Comparison of ENCODE assay signal across 1 cellular context in the genomic region with DNA sequence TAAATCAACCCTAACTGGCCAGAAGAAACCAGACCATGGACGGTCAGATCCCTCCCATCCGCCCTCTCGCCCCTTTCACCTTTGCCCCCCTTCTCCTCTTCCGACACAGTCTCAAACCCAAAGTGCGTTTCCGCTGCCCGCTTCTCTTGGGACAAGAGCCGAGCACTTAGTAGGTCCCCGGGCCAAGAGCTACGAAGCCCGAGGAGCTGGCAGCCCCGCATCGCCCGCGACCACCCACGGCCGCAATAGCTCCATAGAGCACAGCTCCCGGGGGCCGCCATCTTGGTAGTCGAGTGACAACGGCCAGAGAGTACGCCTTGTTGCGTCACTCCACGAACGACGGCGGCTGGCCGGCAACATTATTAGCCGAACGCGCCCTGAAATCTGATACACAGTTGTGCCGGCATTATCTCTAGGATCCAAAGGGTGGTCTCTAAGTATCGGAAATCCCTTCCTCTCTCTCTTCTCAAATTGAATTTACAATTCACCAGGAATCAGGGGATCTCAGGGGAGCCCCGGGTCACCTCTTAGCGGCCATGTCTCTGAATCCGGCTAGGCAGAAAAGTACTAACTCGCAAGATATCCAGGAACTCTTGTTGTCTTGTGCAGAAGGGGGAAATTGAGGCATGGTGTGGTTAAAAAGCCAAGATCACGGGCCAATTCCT.
TF ChIP-seq lines count a peak whose summit lies in the region.

A gene with protein sequence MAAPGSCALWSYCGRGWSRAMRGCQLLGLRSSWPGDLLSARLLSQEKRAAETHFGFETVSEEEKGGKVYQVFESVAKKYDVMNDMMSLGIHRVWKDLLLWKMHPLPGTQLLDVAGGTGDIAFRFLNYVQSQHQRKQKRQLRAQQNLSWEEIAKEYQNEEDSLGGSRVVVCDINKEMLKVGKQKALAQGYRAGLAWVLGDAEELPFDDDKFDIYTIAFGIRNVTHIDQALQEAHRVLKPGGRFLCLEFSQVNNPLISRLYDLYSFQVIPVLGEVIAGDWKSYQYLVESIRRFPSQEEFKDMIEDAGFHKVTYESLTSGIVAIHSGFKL (minus strand): TSS at position 298 of the 665 bp plus-strand sequence. CDS start 17 bp downstream, at position 281.

TF ChIP-seq in HepG2, 621 proteins besides CTCF, POLR2A, EP300 and RAD21 (continued from another document and continues in another):
- TF ChIP-seq, protein P1, sequence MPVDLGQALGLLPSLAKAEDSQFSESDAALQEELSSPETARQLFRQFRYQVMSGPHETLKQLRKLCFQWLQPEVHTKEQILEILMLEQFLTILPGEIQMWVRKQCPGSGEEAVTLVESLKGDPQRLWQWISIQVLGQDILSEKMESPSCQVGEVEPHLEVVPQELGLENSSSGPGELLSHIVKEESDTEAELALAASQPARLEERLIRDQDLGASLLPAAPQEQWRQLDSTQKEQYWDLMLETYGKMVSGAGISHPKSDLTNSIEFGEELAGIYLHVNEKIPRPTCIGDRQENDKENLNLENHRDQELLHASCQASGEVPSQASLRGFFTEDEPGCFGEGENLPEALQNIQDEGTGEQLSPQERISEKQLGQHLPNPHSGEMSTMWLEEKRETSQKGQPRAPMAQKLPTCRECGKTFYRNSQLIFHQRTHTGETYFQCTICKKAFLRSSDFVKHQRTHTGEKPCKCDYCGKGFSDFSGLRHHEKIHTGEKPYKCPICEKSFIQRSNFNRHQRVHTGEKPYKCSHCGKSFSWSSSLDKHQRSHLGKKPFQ (CRISPR knock-in tag; IDR thresholded peaks at IDR 0.05; ENCODE audit: insufficient replicate concordance): no peak
- TF ChIP-seq, protein P2, sequence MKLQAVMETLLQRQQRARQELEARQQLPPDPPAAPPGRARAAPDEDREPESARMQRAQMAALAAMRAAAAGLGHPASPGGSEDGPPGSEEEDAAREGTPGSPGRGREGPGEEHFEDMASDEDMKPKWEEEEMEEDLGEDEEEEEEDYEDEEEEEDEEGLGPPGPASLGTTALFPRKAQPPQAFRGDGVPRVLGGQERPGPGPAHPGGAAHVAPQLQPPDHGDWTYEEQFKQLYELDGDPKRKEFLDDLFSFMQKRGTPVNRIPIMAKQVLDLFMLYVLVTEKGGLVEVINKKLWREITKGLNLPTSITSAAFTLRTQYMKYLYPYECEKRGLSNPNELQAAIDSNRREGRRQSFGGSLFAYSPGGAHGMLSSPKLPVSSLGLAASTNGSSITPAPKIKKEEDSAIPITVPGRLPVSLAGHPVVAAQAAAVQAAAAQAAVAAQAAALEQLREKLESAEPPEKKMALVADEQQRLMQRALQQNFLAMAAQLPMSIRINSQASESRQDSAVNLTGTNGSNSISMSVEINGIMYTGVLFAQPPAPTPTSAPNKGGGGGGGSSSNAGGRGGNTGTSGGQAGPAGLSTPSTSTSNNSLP (IDR thresholded peaks at IDR 0.05; ENCODE audit: low read depth, low read length): no peak
- TF ChIP-seq ZNF468 (CRISPR knock-in tag; IDR thresholded peaks at IDR 0.05) (no peak), ZNF121 (CRISPR knock-in tag; IDR thresholded peaks at IDR 0.05) (no peak), ZNF530 (CRISPR knock-in tag; IDR thresholded peaks at IDR 0.05; ENCODE audit: low read depth) (no peak), ZNF629 (CRISPR knock-in tag; conservative IDR thresholded peaks at IDR 0.05) (no peak), RAD51 (IDR thresholded peaks at IDR 0.05; ENCODE audit: borderline replicate concordance) (no peak), ZSCAN9 (CRISPR knock-in tag; IDR thresholded peaks at IDR 0.05; ENCODE audit: borderline replicate concordance) (no peak; the same call in 1 of the 2 replicates), ZNF598 (CRISPR knock-in tag; IDR thresholded peaks at IDR 0.05; ENCODE audit: borderline replicate concordance) (peak; percentile 80; the same call in 1 of the 2 replicates), EED (CRISPR knock-in tag; IDR thresholded peaks at IDR 0.05) (no peak), HOXD1 (CRISPR knock-in tag; IDR thresholded peaks at IDR 0.05) (peak; percentile 84; the same call in 1 of the 2 replicates), MZF1 (CRISPR knock-in tag; IDR thresholded peaks at IDR 0.05; ENCODE audit: borderline replicate concordance) (no peak), U2AF1 (optimal IDR thresholded peaks at IDR 0.05; ENCODE audit: low read depth, low read length) (no peak), RBM39 (IDR thresholded peaks at IDR 0.05; ENCODE audit: low read depth, low read length, poor library complexity, severe bottlenecking) (peak; percentile 57), HOXA3 (CRISPR knock-in tag; IDR thresholded peaks at IDR 0.05) (peak; percentile 98), NR2C2 (CRISPR knock-in tag; IDR thresholded peaks at IDR 0.05; ENCODE audit: borderline replicate concordance) (peak; percentile 92), ZNF296 (CRISPR knock-in tag; conservative IDR thresholded peaks at IDR 0.05) (peak; percentile 77; the same call in 1 of the 2 replicates), SRSF1 (optimal IDR thresholded peaks at IDR 0.05; ENCODE audit: low read depth, low read length) (peak; percentile 81), ZNF891 (CRISPR knock-in tag; IDR thresholded peaks at IDR 0.05) (0 out of 2 replicates have a peak, but pooled peaks have one; percentile 43), GLI4 (CRISPR knock-in tag; IDR thresholded peaks at IDR 0.05; ENCODE audit: borderline replicate concordance) (no peak), CREBL2 (CRISPR knock-in tag; IDR thresholded peaks at IDR 0.05; ENCODE audit: borderline replicate concordance) (no peak), ATAD3A (CRISPR knock-in tag; IDR thresholded peaks at IDR 0.05) (no peak), MAZ (IDR thresholded peaks at IDR 0.05; ENCODE audit: borderline replicate concordance, low read depth, low read length) (no peak), MAZ (CRISPR knock-in tag; IDR thresholded peaks at IDR 0.05; ENCODE audit: low read depth) (no peak), SRSF9 (IDR thresholded peaks at IDR 0.05; ENCODE audit: borderline replicate concordance, insufficient read depth, low read depth, low read length, poor library complexity, severe bottlenecking) (no peak), ZNF589 (CRISPR knock-in tag; conservative IDR thresholded peaks at IDR 0.05) (0 out of 2 replicates have a peak, but pooled peaks have one; percentile 59), SUZ12 (IDR thresholded peaks at IDR 0.05; ENCODE audit: low read depth, low read length) (no peak), RFX5 (IDR thresholded peaks at IDR 0.05; ENCODE audit: low read depth, low read length) (no peak), ZNF607 (CRISPR knock-in tag; IDR thresholded peaks at IDR 0.05; ENCODE audit: borderline replicate concordance) (peak; percentile 35; the same call in 1 of the 2 replicates), AGO1 (IDR thresholded peaks at IDR 0.05; ENCODE audit: low read depth, low read length, poor library complexity, severe bottlenecking) (no peak)
- TF ChIP-seq, protein P3, sequence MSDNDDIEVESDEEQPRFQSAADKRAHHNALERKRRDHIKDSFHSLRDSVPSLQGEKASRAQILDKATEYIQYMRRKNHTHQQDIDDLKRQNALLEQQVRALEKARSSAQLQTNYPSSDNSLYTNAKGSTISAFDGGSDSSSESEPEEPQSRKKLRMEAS (IDR thresholded peaks at IDR 0.05): peak; percentile 63; the same call in 1 of the 2 replicates
- TF ChIP-seq, protein P4, sequence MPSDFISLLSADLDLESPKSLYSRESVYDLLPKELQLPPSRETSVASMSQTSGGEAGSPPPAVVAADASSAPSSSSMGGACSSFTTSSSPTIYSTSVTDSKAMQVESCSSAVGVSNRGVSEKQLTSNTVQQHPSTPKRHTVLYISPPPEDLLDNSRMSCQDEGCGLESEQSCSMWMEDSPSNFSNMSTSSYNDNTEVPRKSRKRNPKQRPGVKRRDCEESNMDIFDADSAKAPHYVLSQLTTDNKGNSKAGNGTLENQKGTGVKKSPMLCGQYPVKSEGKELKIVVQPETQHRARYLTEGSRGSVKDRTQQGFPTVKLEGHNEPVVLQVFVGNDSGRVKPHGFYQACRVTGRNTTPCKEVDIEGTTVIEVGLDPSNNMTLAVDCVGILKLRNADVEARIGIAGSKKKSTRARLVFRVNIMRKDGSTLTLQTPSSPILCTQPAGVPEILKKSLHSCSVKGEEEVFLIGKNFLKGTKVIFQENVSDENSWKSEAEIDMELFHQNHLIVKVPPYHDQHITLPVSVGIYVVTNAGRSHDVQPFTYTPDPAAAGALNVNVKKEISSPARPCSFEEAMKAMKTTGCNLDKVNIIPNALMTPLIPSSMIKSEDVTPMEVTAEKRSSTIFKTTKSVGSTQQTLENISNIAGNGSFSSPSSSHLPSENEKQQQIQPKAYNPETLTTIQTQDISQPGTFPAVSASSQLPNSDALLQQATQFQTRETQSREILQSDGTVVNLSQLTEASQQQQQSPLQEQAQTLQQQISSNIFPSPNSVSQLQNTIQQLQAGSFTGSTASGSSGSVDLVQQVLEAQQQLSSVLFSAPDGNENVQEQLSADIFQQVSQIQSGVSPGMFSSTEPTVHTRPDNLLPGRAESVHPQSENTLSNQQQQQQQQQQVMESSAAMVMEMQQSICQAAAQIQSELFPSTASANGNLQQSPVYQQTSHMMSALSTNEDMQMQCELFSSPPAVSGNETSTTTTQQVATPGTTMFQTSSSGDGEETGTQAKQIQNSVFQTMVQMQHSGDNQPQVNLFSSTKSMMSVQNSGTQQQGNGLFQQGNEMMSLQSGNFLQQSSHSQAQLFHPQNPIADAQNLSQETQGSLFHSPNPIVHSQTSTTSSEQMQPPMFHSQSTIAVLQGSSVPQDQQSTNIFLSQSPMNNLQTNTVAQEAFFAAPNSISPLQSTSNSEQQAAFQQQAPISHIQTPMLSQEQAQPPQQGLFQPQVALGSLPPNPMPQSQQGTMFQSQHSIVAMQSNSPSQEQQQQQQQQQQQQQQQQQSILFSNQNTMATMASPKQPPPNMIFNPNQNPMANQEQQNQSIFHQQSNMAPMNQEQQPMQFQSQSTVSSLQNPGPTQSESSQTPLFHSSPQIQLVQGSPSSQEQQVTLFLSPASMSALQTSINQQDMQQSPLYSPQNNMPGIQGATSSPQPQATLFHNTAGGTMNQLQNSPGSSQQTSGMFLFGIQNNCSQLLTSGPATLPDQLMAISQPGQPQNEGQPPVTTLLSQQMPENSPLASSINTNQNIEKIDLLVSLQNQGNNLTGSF (CRISPR knock-in tag; IDR thresholded peaks at IDR 0.05): peak; percentile 78
- TF ChIP-seq, protein P5, sequence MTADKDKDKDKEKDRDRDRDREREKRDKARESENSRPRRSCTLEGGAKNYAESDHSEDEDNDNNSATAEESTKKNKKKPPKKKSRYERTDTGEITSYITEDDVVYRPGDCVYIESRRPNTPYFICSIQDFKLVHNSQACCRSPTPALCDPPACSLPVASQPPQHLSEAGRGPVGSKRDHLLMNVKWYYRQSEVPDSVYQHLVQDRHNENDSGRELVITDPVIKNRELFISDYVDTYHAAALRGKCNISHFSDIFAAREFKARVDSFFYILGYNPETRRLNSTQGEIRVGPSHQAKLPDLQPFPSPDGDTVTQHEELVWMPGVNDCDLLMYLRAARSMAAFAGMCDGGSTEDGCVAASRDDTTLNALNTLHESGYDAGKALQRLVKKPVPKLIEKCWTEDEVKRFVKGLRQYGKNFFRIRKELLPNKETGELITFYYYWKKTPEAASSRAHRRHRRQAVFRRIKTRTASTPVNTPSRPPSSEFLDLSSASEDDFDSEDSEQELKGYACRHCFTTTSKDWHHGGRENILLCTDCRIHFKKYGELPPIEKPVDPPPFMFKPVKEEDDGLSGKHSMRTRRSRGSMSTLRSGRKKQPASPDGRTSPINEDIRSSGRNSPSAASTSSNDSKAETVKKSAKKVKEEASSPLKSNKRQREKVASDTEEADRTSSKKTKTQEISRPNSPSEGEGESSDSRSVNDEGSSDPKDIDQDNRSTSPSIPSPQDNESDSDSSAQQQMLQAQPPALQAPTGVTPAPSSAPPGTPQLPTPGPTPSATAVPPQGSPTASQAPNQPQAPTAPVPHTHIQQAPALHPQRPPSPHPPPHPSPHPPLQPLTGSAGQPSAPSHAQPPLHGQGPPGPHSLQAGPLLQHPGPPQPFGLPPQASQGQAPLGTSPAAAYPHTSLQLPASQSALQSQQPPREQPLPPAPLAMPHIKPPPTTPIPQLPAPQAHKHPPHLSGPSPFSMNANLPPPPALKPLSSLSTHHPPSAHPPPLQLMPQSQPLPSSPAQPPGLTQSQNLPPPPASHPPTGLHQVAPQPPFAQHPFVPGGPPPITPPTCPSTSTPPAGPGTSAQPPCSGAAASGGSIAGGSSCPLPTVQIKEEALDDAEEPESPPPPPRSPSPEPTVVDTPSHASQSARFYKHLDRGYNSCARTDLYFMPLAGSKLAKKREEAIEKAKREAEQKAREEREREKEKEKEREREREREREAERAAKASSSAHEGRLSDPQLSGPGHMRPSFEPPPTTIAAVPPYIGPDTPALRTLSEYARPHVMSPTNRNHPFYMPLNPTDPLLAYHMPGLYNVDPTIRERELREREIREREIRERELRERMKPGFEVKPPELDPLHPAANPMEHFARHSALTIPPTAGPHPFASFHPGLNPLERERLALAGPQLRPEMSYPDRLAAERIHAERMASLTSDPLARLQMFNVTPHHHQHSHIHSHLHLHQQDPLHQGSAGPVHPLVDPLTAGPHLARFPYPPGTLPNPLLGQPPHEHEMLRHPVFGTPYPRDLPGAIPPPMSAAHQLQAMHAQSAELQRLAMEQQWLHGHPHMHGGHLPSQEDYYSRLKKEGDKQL (CRISPR knock-in tag; IDR thresholded peaks at IDR 0.05; ENCODE audit: low read depth): no peak; the same call in 1 of the 2 replicates
- TF ChIP-seq, protein P6, sequence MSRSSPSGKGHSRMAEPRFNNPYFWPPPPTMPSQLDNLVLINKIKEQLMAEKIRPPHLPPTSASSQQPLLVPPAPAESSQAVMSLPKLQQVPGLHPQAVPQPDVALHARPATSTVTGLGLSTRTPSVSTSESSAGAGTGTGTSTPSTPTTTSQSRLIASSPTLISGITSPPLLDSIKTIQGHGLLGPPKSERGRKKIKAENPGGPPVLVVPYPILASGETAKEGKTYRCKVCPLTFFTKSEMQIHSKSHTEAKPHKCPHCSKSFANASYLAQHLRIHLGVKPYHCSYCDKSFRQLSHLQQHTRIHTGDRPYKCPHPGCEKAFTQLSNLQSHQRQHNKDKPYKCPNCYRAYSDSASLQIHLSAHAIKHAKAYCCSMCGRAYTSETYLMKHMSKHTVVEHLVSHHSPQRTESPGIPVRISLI (CRISPR knock-in tag; IDR thresholded peaks at IDR 0.05; ENCODE audit: borderline replicate concordance): no peak; the same call in 1 of the 2 replicates
- TF ChIP-seq, protein P7, sequence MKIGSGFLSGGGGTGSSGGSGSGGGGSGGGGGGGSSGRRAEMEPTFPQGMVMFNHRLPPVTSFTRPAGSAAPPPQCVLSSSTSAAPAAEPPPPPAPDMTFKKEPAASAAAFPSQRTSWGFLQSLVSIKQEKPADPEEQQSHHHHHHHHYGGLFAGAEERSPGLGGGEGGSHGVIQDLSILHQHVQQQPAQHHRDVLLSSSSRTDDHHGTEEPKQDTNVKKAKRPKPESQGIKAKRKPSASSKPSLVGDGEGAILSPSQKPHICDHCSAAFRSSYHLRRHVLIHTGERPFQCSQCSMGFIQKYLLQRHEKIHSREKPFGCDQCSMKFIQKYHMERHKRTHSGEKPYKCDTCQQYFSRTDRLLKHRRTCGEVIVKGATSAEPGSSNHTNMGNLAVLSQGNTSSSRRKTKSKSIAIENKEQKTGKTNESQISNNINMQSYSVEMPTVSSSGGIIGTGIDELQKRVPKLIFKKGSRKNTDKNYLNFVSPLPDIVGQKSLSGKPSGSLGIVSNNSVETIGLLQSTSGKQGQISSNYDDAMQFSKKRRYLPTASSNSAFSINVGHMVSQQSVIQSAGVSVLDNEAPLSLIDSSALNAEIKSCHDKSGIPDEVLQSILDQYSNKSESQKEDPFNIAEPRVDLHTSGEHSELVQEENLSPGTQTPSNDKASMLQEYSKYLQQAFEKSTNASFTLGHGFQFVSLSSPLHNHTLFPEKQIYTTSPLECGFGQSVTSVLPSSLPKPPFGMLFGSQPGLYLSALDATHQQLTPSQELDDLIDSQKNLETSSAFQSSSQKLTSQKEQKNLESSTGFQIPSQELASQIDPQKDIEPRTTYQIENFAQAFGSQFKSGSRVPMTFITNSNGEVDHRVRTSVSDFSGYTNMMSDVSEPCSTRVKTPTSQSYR (CRISPR knock-in tag; IDR thresholded peaks at IDR 0.05; ENCODE audit: borderline replicate concordance): no peak
